1 cellular context compared by ENCODE assay signal in genomic region chr6:168695701-168696100, GRCh38.
TF ChIP-seq lines count a peak whose summit lies in the region.

No MANE protein-coding gene starts in this region.

TF ChIP-seq in WTC11, 78 proteins besides CTCF, POLR2A, EP300 and RAD21 (continued from another document):
- TF ChIP-seq USF2 (CRISPR knock-in tag; IDR thresholded peaks at IDR 0.05) (peak; percentile 62), ZNF416 (CRISPR knock-in tag; IDR thresholded peaks at IDR 0.05) (no peak), MAX (CRISPR knock-in tag; IDR thresholded peaks at IDR 0.05) (peak; percentile 38; the same call in 1 of the 2 replicates), ZNF423 (CRISPR knock-in tag; IDR thresholded peaks at IDR 0.05) (peak; percentile 47; the same call in 1 of the 2 replicates)
